ENCODE assay signal across 7 cellular contexts in genomic region chr18:24488824-24489493, GRCh38. TPM values are rescaled to one million over a fixed set of nuclear protein-coding genes. Genes with fewer than 3 reads are reported as not detected.
DNase-seq lines count a peak whose midpoint lies in the region; ATAC-seq, FAIRE-seq and TF ChIP-seq lines count a peak whose summit lies in the region.

No MANE protein-coding gene starts in this region.

- 34 to 36% methylated on average over 7 of the region's 7 CpGs for WGBS in pancreas, 2 donors

- TF ChIP-seq CTCF in fibroblast of mammary gland (conservative IDR thresholded peaks at IDR 0.05; ENCODE audit: control insufficient read depth, insufficient read depth, low read depth, low read length) = peak; percentile 74
- TF ChIP-seq CTCF in pancreas (IDR thresholded peaks at IDR 0.05) = peak; percentile 48 to 82 (median 68)

- peaks cover 0 to 4% (median 2%) of the 10 kb centered on the region in 4 donors for H3K27me3 ChIP-seq in pancreas

- FAIRE-seq in pancreas (lab: Jason Lieb, UNC) = peak; percentile 98

- peak; percentile 58 for ATAC-seq in SK-N-SH treated with all-trans-retinoic acid at 6 μM for 48 hours
- peak; percentile 58 to 87 (median 81) for ATAC-seq in pancreas
- ATAC-seq in GM21515 (IDR thresholded peaks at IDR 0.05; ENCODE audit: unreplicated experiment) = no peak

- DNase-seq in GDM1 (lab: John Stamatoyannopoulos, UW) (peak; percentile 18), LHCN-M2 (ENCODE audit: low read depth) (peak; percentile 35), fibroblast of mammary gland (ENCODE audit: low read depth) (peak; percentile 40), pancreas (no peak)
- no peak for DNase-seq in activated T-cell treated with anti-CD3 and anti-CD28 coated beads, Interleukin-2, amount 50 U/mL, for 1 hour

- H3K4me3 ChIP-seq in fibroblast of mammary gland (ENCODE audit: control insufficient read depth, low read depth, low read length) = no peak overlapping the region
- H3K4me3 ChIP-seq in pancreas = no peak overlapping the region

- H3K9me3 ChIP-seq in pancreas = no peaks in the 10 kb centered on the region

- no peaks in the 10 kb centered on the region for H3K36me3 ChIP-seq in pancreas

- H3K27ac ChIP-seq in pancreas = no peak overlapping the region

- no peaks in the 10 kb centered on the region for H3K4me1 ChIP-seq in pancreas

- intact Hi-C loops in pancreas (cut with DNase I) = loop anchor here in 2 of 3 donors (5.0 to 10.0 kb wide), 2 partner anchors 132 to 134 kb away; no protein-coding TSS in a partner anchor

TF ChIP-seq in SK-N-SH treated with all-trans-retinoic acid at 6 μM for 48 hours, 23 proteins besides CTCF, POLR2A, EP300 and RAD21:
- no peak for TF ChIP-seq ZNF70 (CRISPR knock-in tag; IDR thresholded peaks at IDR 0.05)
- no peak for TF ChIP-seq ZFP3 (CRISPR knock-in tag; IDR thresholded peaks at IDR 0.05)
- TF ChIP-seq, protein P1, sequence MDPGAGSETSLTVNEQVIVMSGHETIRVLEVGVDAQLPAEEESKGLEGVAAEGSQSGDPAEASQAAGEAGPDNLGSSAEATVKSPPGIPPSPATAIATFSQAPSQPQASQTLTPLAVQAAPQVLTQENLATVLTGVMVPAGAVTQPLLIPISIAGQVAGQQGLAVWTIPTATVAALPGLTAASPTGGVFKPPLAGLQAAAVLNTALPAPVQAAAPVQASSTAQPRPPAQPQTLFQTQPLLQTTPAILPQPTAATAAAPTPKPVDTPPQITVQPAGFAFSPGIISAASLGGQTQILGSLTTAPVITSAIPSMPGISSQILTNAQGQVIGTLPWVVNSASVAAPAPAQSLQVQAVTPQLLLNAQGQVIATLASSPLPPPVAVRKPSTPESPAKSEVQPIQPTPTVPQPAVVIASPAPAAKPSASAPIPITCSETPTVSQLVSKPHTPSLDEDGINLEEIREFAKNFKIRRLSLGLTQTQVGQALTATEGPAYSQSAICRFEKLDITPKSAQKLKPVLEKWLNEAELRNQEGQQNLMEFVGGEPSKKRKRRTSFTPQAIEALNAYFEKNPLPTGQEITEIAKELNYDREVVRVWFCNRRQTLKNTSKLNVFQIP (CRISPR knock-in tag; IDR thresholded peaks at IDR 0.05; ENCODE audit: borderline replicate concordance, low read depth) = no peak
- TF ChIP-seq ESRRG (CRISPR knock-in tag; IDR thresholded peaks at IDR 0.05) = no peak
- no peak for TF ChIP-seq ZFP30 (CRISPR knock-in tag; IDR thresholded peaks at IDR 0.05)
- TF ChIP-seq ISL1 (CRISPR knock-in tag; IDR thresholded peaks at IDR 0.05) = no peak
- TF ChIP-seq CSRNP3 (CRISPR knock-in tag; IDR thresholded peaks at IDR 0.05) = no peak
- TF ChIP-seq TCF4 (CRISPR knock-in tag; IDR thresholded peaks at IDR 0.05; ENCODE audit: borderline replicate concordance) = no peak
- TF ChIP-seq, protein P2, sequence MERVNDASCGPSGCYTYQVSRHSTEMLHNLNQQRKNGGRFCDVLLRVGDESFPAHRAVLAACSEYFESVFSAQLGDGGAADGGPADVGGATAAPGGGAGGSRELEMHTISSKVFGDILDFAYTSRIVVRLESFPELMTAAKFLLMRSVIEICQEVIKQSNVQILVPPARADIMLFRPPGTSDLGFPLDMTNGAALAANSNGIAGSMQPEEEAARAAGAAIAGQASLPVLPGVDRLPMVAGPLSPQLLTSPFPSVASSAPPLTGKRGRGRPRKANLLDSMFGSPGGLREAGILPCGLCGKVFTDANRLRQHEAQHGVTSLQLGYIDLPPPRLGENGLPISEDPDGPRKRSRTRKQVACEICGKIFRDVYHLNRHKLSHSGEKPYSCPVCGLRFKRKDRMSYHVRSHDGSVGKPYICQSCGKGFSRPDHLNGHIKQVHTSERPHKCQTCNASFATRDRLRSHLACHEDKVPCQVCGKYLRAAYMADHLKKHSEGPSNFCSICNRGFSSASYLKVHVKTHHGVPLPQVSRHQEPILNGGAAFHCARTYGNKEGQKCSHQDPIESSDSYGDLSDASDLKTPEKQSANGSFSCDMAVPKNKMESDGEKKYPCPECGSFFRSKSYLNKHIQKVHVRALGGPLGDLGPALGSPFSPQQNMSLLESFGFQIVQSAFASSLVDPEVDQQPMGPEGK (CRISPR knock-in tag; IDR thresholded peaks at IDR 0.05; ENCODE audit: borderline replicate concordance) = no peak
- TF ChIP-seq SNAI2 (CRISPR knock-in tag; IDR thresholded peaks at IDR 0.05) = no peak
- TF ChIP-seq PPARA (CRISPR knock-in tag; IDR thresholded peaks at IDR 0.05; ENCODE audit: borderline replicate concordance) = no peak
- no peak for TF ChIP-seq BACH2 (CRISPR knock-in tag; IDR thresholded peaks at IDR 0.05; ENCODE audit: borderline replicate concordance)
- no peak for TF ChIP-seq CSDC2 (CRISPR knock-in tag; IDR thresholded peaks at IDR 0.05)
TF ChIP-seq in SK-N-SH treated with all-trans-retinoic acid at 6 μM for 48 hours: peak in this region for 0.

RNA-seq across cellular contexts. Expression of gene HRH4, which starts 28.5 kb away (rescaled TPM):
- 0.13 TPM in 1 of 2 replicates, not detected in the other for total RNA-seq in LHCN-M2 (2014; rRNA removed)
- 0.02 TPM for polyA plus RNA-seq in LHCN-M2 (2012)
- under 1 TPM in 1 of 6 donors, not detected in 5; 0.06 TPM for total RNA-seq in pancreas
- polyA plus RNA-seq in pancreas = not detected

Comparison
In these comparisons a context has a peak if more than half of its experiments do, and no peak if none do; other contexts are left out.
1. DNase-seq: peak in GDM1 (single experiment), LHCN-M2 (single experiment) and fibroblast of mammary gland (single experiment); none in pancreas (0 of 6) and activated T-cell treated with anti-CD3 and anti-CD28 coated beads, Interleukin-2, amount 50 U/mL, for 1 hour (single experiment).